Comparison of ENCODE assay signal across 1 cellular context in genomic region chr3:113574213-113574612, GRCh38.
TF ChIP-seq lines count a peak whose summit lies in the region.

No MANE protein-coding gene starts in this region.

TF ChIP-seq in endothelial cell of umbilical vein, 7 proteins besides CTCF, POLR2A, EP300 and RAD21:
- TF ChIP-seq EZH2 (IDR thresholded peaks at IDR 0.05; ENCODE audit: borderline replicate concordance, low read depth, low read length, severe bottlenecking): no peak
- peak; percentile 92 for TF ChIP-seq GATA2 (IDR thresholded peaks at IDR 0.05; ENCODE audit: insufficient read depth, insufficient read length, low read depth, low read length)
- TF ChIP-seq FOS (IDR thresholded peaks at IDR 0.05; ENCODE audit: borderline replicate concordance, insufficient read depth, low read length): peak; percentile 45
